25 cellular contexts compared by ENCODE assay signal in the genomic region with DNA sequence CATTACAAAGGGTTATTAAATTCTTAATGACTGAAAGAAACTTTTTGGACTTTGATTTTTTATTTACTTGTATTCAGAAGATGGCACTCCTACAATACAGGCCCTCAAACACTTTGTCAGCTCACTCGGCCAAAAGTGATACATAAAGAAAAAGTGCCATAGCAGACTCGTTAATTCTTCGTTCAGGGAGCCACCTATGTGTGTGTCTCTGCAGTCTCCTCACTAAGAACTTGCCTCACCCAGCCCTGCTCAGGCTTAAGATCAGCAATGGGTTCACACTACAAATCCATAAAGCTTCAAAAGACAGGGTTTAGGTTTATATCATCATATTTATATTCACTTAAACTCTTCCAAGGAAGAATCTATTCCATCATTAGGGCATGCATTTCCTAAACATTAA. TPM values are rescaled to one million over a fixed set of nuclear protein-coding genes. Genes with fewer than 3 reads are reported as not detected.
DNase-seq lines count a peak whose midpoint lies in the region; ATAC-seq and TF ChIP-seq lines count a peak whose summit lies in the region.
"Had no signal": no experiment of that assay in that cellular context is flagged by ENCODE, and none has a peak within 500 bp of the region (broad histone marks: within the 10 kb centered on the region; RNA-seq: fewer than 3 reads in every experiment).

No MANE protein-coding gene starts in this region.

- H3K4me2 ChIP-seq in hepatocyte, result peak overlapping the region; percentile 44

- H3K27me3 ChIP-seq in hepatocyte (no peaks in the 10 kb centered on the region), stomach (no peaks in the 10 kb centered on the region)
- H3K27me3 ChIP-seq: BE2C, left lung, tibial artery had no signal

- ATAC-seq in T-helper 17 cell (no peak), HG03565 (IDR thresholded peaks at IDR 0.05; ENCODE audit: unreplicated experiment) (no peak)
- ATAC-seq: WTC11 had no signal

- H2AFZ ChIP-seq in hepatocyte, result no peak overlapping the region

- no peaks in the 10 kb centered on the region for H4K20me1 ChIP-seq in hepatocyte (ENCODE audit: insufficient read depth, poor library complexity, severe bottlenecking)

- no peaks in the 10 kb centered on the region for H3K9me2 ChIP-seq in hepatocyte (replicated peaks; ENCODE audit: insufficient read depth)

- TF ChIP-seq CTCF in hepatocyte (IDR thresholded peaks at IDR 0.05; ENCODE audit: poor library complexity) (no peak), stomach (IDR thresholded peaks at IDR 0.05) (no peak)

- H3K27me3 Mint-ChIP-seq in T-helper 17 cell, result no peaks in the 10 kb centered on the region
- H3K27me3 Mint-ChIP-seq: IgD-negative memory B cell had no signal

- 96% methylated on average over 3 of the region's 3 CpGs for WGBS in hepatocyte (ENCODE audit: low lambda C conversion rate, missing lambda C conversion rate)
- WGBS in stomach, 5 donors, result 90 to 96% (median 92%) methylated on average over 3 of the region's 3 CpGs

- peaks cover 15% of the 10 kb centered on the region for H3K36me3 Mint-ChIP-seq in T-helper 17 cell (ENCODE audit: low read depth)

- no peak for TF ChIP-seq EP300 in stomach (IDR thresholded peaks at IDR 0.05)

- H3K4me1 ChIP-seq in hepatocyte (ENCODE audit: insufficient read depth) (peaks cover 23% of the 10 kb centered on the region), stomach (peaks cover 0 to 26% (median 14%) of the 10 kb centered on the region in 4 donors)
- H3K4me1 ChIP-seq: BE2C, prostate gland had no signal

- H3K79me2 ChIP-seq in hepatocyte, result peaks cover 13% of the 10 kb centered on the region

- H3K36me3 ChIP-seq in hepatocyte (replicated peaks; ENCODE audit: insufficient read depth, low read depth) (peaks cover 5% of the 10 kb centered on the region), stomach (peaks cover 3 to 72% (median 53%) of the 10 kb centered on the region in 4 donors)
- H3K36me3 ChIP-seq: prostate gland had no signal

- no peak overlapping the region for H3K4me3 Mint-ChIP-seq in T-helper 17 cell
- H3K4me3 Mint-ChIP-seq: neural crest cell; T-helper 2 cell treated with Interferon-gamma antibody and Interleukin-4, amounts not matched to agents 5 μg/mL and 100 μg/mL, for 36 hours; WTC11 had no signal

- intact Hi-C loops in stomach (cut with DNase I; ENCODE audit: low total_unique reads), result no loop called here

- peaks cover 26% of the 10 kb centered on the region for H3K4me1 Mint-ChIP-seq in T-helper 17 cell
- H3K4me1 Mint-ChIP-seq: neural crest cell had no signal

- DNase-seq in DMS 273 (lab: John Stamatoyannopoulos, UW; ENCODE audit: unreplicated experiment), result peak; percentile 21
- no peak for DNase-seq in DMS 273 treated with DMSO at 0.1 percent for 48 hours (lab: John Stamatoyannopoulos, UW)
- no peak for DNase-seq in T-helper 17 cell
- DNase-seq in hepatocyte (ENCODE audit: low spot score), result no peak
- DNase-seq in stomach, result no peak
- no peak for DNase-seq in cerebellum (ENCODE audit: low spot score)
- no peak for DNase-seq in stimulated activated CD4-positive, alpha-beta T cell treated with anti-CD3 and anti-CD28 coated beads, Interleukin-4, amount 100 ng/mL, for 1 hour
- DNase-seq: activated CD4-positive, alpha-beta T cell treated with anti-CD3 and anti-CD28 coated beads, Interleukin-2, amount 50 U/mL, for 4 hours; activated gamma-delta T cell treated with Interleukin-2 at 50 U/mL for 16 hours; BE2C; Calu3; cortex of kidney; left lung; NCI-H1436; NCI-H524; stimulated activated naive CD4-positive, alpha-beta T cell treated with Interleukin-2 at 50 U/mL for 16 hours; tibial artery had no signal

- H3K9me3 ChIP-seq in T-helper 17 cell (ENCODE audit: control insufficient read depth, low read length, poor library complexity, severe bottlenecking) (no peaks in the 10 kb centered on the region), hepatocyte (ENCODE audit: low read depth) (peaks cover 8% of the 10 kb centered on the region), stomach (no peaks in the 10 kb centered on the region)
- H3K9me3 ChIP-seq: BE2C, left lung, prostate gland, tibial artery had no signal

- peak overlapping the region; percentile 75 for H3K27ac ChIP-seq in hepatocyte
- H3K27ac ChIP-seq in stomach, result peak overlapping the region in 4 of 5 donors; percentile 62 to 79 (median 70)
- H3K27ac ChIP-seq: 22Rv1, left lung, tibial artery had no signal

- peak overlapping the region; percentile 92 for H3K27ac Mint-ChIP-seq in T-helper 17 cell
- H3K27ac Mint-ChIP-seq: IgD-negative memory B cell; T-helper 2 cell treated with Interferon-gamma antibody and Interleukin-4, amounts not matched to agents 5 μg/mL and 100 μg/mL, for 36 hours; WTC11 had no signal

- TF ChIP-seq POLR2A in stomach (IDR thresholded peaks at IDR 0.05), result no peak

- H3K4me3 ChIP-seq in hepatocyte, result no peak overlapping the region
- no peak overlapping the region for H3K4me3 ChIP-seq in stomach
- H3K4me3 ChIP-seq: left lung, prostate gland, SK-N-MC, tibial artery had no signal

RNA-seq across cellular contexts. Expression of a gene that starts 11.5 kb away (rescaled TPM):
- 10 to 100 TPM in 1 of 2 donors, 1 to 10 TPM in 1; 9.7 to 10.5 TPM for total RNA-seq in T-helper 17 cell
- total RNA-seq in hepatocyte, result 13.4 and 22.8 TPM in 2 replicates
- polyA plus RNA-seq in hepatocyte, result 16.7 and 20.9 TPM in 2 replicates
- total RNA-seq in stomach, result 10 to 100 TPM in 4 of 5 donors, not detected in 1; 16.0 to 43.2 (median 28.4) TPM
- polyA plus RNA-seq in stomach, result 1 to 10 TPM; 5.8 to 9.3 (median 6.5) TPM
- 11.4 TPM for total RNA-seq in cerebellum
